Comparison of ENCODE assay signal across 15 cellular contexts in genomic region chr21:25334046-25334730, GRCh38.
DNase-seq lines count a peak whose midpoint lies in the region; ATAC-seq, FAIRE-seq and TF ChIP-seq lines count a peak whose summit lies in the region.
"Had no signal": no experiment of that assay in that cellular context is flagged by ENCODE, and none has a peak within 500 bp of the region (broad histone marks: within the 10 kb centered on the region; RNA-seq: fewer than 3 reads in every experiment).

No MANE protein-coding gene starts in this region.

- intact Hi-C loops in PC-3 (cut with micrococcal nuclease): no loop called here
- intact Hi-C loops in cardiac septum (cut with DNase I): no loop called here

- no peak overlapping the region for H3K4me3 Mint-ChIP-seq in GM23338
- H3K4me3 Mint-ChIP-seq: CD4-positive, alpha-beta memory T cell had no signal

- H3K4me1 ChIP-seq in GM23338 (ENCODE audit: insufficient read depth) (peaks cover 44% of the 10 kb centered on the region), PC-3 (ENCODE audit: insufficient read depth, low read length) (peaks cover 13% of the 10 kb centered on the region)
- H3K4me1 ChIP-seq: A549 had no signal

- DNase-seq in DMS53 (lab: John Stamatoyannopoulos, UW): peak; percentile 54
- no peak for DNase-seq in GM23338 (ENCODE audit: low spot score)
- peak; percentile 58 for DNase-seq in PC-3
- peak; percentile 6 for DNase-seq in glomerular visceral epithelial cell (ENCODE audit: extremely low spot score)
- no peak for DNase-seq in cardiac septum (ENCODE audit: low spot score)
- DNase-seq in GM19239 (ENCODE audit: insufficient read length, low spot score): no peak
- DNase-seq in HK-2 (ENCODE audit: unreplicated experiment): no peak
- DNase-seq: BE2C; CD4-positive, alpha-beta memory T cell; DND-41; GF-D8 had no signal

- H3K4me3 ChIP-seq in GM23338 (no peak overlapping the region), PC-3 (ENCODE audit: low read length) (no peak overlapping the region)
- H3K4me3 ChIP-seq: A549 had no signal

- no peaks in the 10 kb centered on the region; the same call in 2 of the 3 replicates for H3K9me3 Mint-ChIP-seq in GM23338

- no peak overlapping the region for H3K27ac Mint-ChIP-seq in GM23338

- POLR2A ChIA-PET in PC-3 (lab: Charles Lee; ENCODE audit: unreplicated experiment): no interaction called here

- H2AFZ ChIP-seq in GM23338 (no peak overlapping the region), PC-3 (ENCODE audit: low read length) (no peak overlapping the region)

- no peak overlapping the region for H3K9ac ChIP-seq in PC-3 (ENCODE audit: low read length)

- no peak for FAIRE-seq in GM19239 (lab: Jason Lieb, UNC)
- FAIRE-seq: A549, H54 had no signal

- ATAC-seq in GM23338 (no peak), PC-3 (peak; percentile 41; the same call in 1 of the 2 replicates)
- ATAC-seq: A549, HCT116 had no signal

- no peaks in the 10 kb centered on the region for H3F3A ChIP-seq in GM23338 (replicated peaks; ENCODE audit: low read depth)
- H3F3A ChIP-seq in PC-3 (ENCODE audit: low read length, unreplicated experiment): no peaks in the 10 kb centered on the region

- H3K36me3 Mint-ChIP-seq in GM23338 (ENCODE audit: low read depth): peaks cover 3% of the 10 kb centered on the region; the same call in 1 of the 3 replicates
- H3K36me3 Mint-ChIP-seq: CD4-positive, alpha-beta memory T cell had no signal

- H3K9me3 ChIP-seq in PC-3 (ENCODE audit: low read length): no peaks in the 10 kb centered on the region
- H3K9me3 ChIP-seq: A549, BE2C had no signal

- TF ChIP-seq CTCF in GM23338 (conservative IDR thresholded peaks at IDR 0.05; ENCODE audit: low read depth in 2 of 2) (no peak), PC-3 (conservative IDR thresholded peaks at IDR 0.05; ENCODE audit: low read depth, low read length) (no peak)

- BruUV-seq in PC-3 (replicated peaks; lab: Mats Ljungman, UMichigan): no TSS peak

- no peaks in the 10 kb centered on the region for H3K36me3 ChIP-seq in GM23338 (ENCODE audit: insufficient read depth)
- H3K36me3 ChIP-seq in PC-3 (ENCODE audit: low read depth, low read length): no peaks in the 10 kb centered on the region
- H3K36me3 ChIP-seq: BE2C had no signal

- H3K79me2 ChIP-seq in GM23338 (replicated peaks; ENCODE audit: insufficient read depth) (no peaks in the 10 kb centered on the region), PC-3 (ENCODE audit: low read length) (no peaks in the 10 kb centered on the region)

- H3K4me2 ChIP-seq in GM23338 (0 out of 2 replicates have a peak overlapping the region, but pooled peaks have one; percentile 19), PC-3 (ENCODE audit: low read length) (no peak overlapping the region)
- H3K4me2 ChIP-seq: A549 had no signal

- H3K27me3 ChIP-seq in GM23338 (ENCODE audit: insufficient read depth) (no peaks in the 10 kb centered on the region), PC-3 (ENCODE audit: low read length) (no peaks in the 10 kb centered on the region)
- H3K27me3 ChIP-seq: BE2C had no signal

- H4K20me1 ChIP-seq in GM23338 (replicated peaks; ENCODE audit: insufficient read depth): no peaks in the 10 kb centered on the region
- H4K20me1 ChIP-seq in PC-3 (ENCODE audit: low read length): no peaks in the 10 kb centered on the region

- peaks cover 2% of the 10 kb centered on the region for H3K27me3 Mint-ChIP-seq in GM23338 (ENCODE audit: insufficient read depth, low read depth, poor library complexity)
- H3K27me3 Mint-ChIP-seq: CD4-positive, alpha-beta memory T cell had no signal

- H3K4me1 Mint-ChIP-seq in GM23338: peaks cover 35% of the 10 kb centered on the region
- H3K4me1 Mint-ChIP-seq: CD4-positive, alpha-beta memory T cell had no signal

- CTCF ChIA-PET in PC-3 (lab: Charles Lee): no interaction called here

- H3K27ac ChIP-seq in GM23338 (ENCODE audit: low read depth) (no peak overlapping the region), PC-3 (ENCODE audit: low read length) (no peak overlapping the region)
- H3K27ac ChIP-seq: A549, C4-2B had no signal

- no peaks in the 10 kb centered on the region for H3K9me2 ChIP-seq in GM23338 (ENCODE audit: insufficient read depth)
- H3K9me2 ChIP-seq in PC-3 (replicated peaks; ENCODE audit: low read length): no peaks in the 10 kb centered on the region

TF ChIP-seq in GM23338, 12 proteins besides CTCF, POLR2A, EP300 and RAD21 (continues in another document):
- no peak for TF ChIP-seq STAT1 (IDR thresholded peaks at IDR 0.05; ENCODE audit: unreplicated experiment)
- TF ChIP-seq NANOG (IDR thresholded peaks at IDR 0.05; ENCODE audit: borderline replicate concordance): no peak
- no peak for TF ChIP-seq ETS1 (IDR thresholded peaks at IDR 0.05)
- no peak for TF ChIP-seq EZH2phosphoT487 (IDR thresholded peaks at IDR 0.05; ENCODE audit: unreplicated experiment)
- no peak for TF ChIP-seq JUNB (IDR thresholded peaks at IDR 0.05; ENCODE audit: unreplicated experiment)
- no peak for TF ChIP-seq ZNF331 (CRISPR knock-in tag; IDR thresholded peaks at IDR 0.05; ENCODE audit: low read depth)
- no peak for TF ChIP-seq CREB1 (CRISPR knock-in tag; IDR thresholded peaks at IDR 0.05; ENCODE audit: low read depth)
- no peak for TF ChIP-seq POLR2AphosphoS5 (IDR thresholded peaks at IDR 0.05; ENCODE audit: low read depth)
- TF ChIP-seq ZNF462 (CRISPR knock-in tag; IDR thresholded peaks at IDR 0.05): no peak
- no peak for TF ChIP-seq ZNF114 (CRISPR knock-in tag; IDR thresholded peaks at IDR 0.05)
- no peak for TF ChIP-seq EZH2 (IDR thresholded peaks at IDR 0.05; ENCODE audit: low read depth, unreplicated experiment)

Comparison
In these comparisons a context has a peak if more than half of its experiments do, and no peak if none do; other contexts are left out.
1. DNase-seq: peak in DMS53 (single experiment), PC-3 (single experiment) and glomerular visceral epithelial cell (single experiment); none in GM23338 (single experiment), cardiac septum (single experiment), GM19239 (single experiment) and HK-2 (single experiment).